In genomic region chr11:7252683-7253213, GRCh38 we compare ENCODE assay signal across 10 cellular contexts. TPM values are rescaled to one million over a fixed set of nuclear protein-coding genes. Genes with fewer than 3 reads are reported as not detected.
A peak's percentile ranks its signal among the peaks of the same experiment; 100 is the strongest.
DNase-seq lines count a peak whose midpoint lies in the region; ATAC-seq lines count a peak whose summit lies in the region.
"Had no signal": no experiment of that assay in that cellular context is flagged by ENCODE, and none has a peak within 500 bp of the region (broad histone marks: within the 10 kb centered on the region; RNA-seq: fewer than 3 reads in every experiment).

No MANE protein-coding gene starts in this region.

- H3K9me3 ChIP-seq in HUES64 (ENCODE audit: insufficient read depth, low read depth, low read length), result no peaks in the 10 kb centered on the region
- H3K9me3 ChIP-seq in skeletal muscle satellite cell (replicated peaks; ENCODE audit: low read length), result no peaks in the 10 kb centered on the region

- H3K9ac ChIP-seq in HUES64 (ENCODE audit: low read depth, low read length) (peak overlapping the region; percentile 60; the same call in 1 of the 2 replicates), skeletal muscle satellite cell (ENCODE audit: low read depth, low read length) (no peak overlapping the region)

- DNase-seq in activated naive CD8-positive, alpha-beta T cell treated with anti-CD3 and anti-CD28 coated beads, Interleukin-2, amount 10 ng/mL, durations not matched to agents 7 days and 5 days, result peak; percentile 24
- DNase-seq in iPS-NIHi11 (ENCODE audit: low spot score) (peak; percentile 37), NCI-H146 treated with DMSO at 0.1 percent for 48 hours (lab: John Stamatoyannopoulos, UW; ENCODE audit: unreplicated experiment) (no peak)
- DNase-seq: activated effector memory CD4-positive, alpha-beta T cell treated with anti-CD3 and anti-CD28 coated beads, Interleukin-2, amount 50 U/mL, for 16 hours; NCI-H2081 had no signal

- WGBS in HUES64, result 4% methylated on average over 33 of the region's 33 CpGs

- ATAC-seq in activated naive CD8-positive, alpha-beta T cell treated with anti-CD3 and anti-CD28 coated beads, Interleukin-2, amount 10 ng/mL, durations not matched to agents 7 days and 5 days (ENCODE audit: low read depth), result no peak
- ATAC-seq in GM18870 (IDR thresholded peaks at IDR 0.05; ENCODE audit: unreplicated experiment), result no peak
- no peak for ATAC-seq in GM21390 (IDR thresholded peaks at IDR 0.05; ENCODE audit: unreplicated experiment)

- peaks cover 49% of the 10 kb centered on the region for H3K27me3 Mint-ChIP-seq in activated naive CD8-positive, alpha-beta T cell treated with anti-CD3 and anti-CD28 coated beads, Interleukin-2, amount 10 ng/mL, durations not matched to agents 7 days and 5 days

- H3K36me3 ChIP-seq in HUES64 (ENCODE audit: insufficient read depth, low read length) (no peaks in the 10 kb centered on the region), skeletal muscle satellite cell (ENCODE audit: insufficient read depth, low read length) (no peaks in the 10 kb centered on the region)

- H3K4me1 ChIP-seq in HUES64 (ENCODE audit: insufficient read depth, low read length) (peaks cover 8% of the 10 kb centered on the region; the same call in 1 of the 2 replicates), skeletal muscle satellite cell (ENCODE audit: control insufficient read depth, insufficient read depth, low read length) (no peaks in the 10 kb centered on the region)

- H3K27ac ChIP-seq in HUES64 (ENCODE audit: low read depth, low read length), result no peak overlapping the region
- H3K27ac ChIP-seq: SK-N-MC had no signal

- H3K27me3 ChIP-seq in HUES64 (ENCODE audit: insufficient read depth, low read length) (peaks cover 65% of the 10 kb centered on the region), skeletal muscle satellite cell (ENCODE audit: control insufficient read depth, insufficient read depth, low read length) (peaks cover 57% of the 10 kb centered on the region)

- peak overlapping the region; percentile 54 for H3K4me3 Mint-ChIP-seq in activated naive CD8-positive, alpha-beta T cell treated with anti-CD3 and anti-CD28 coated beads, Interleukin-2, amount 10 ng/mL, durations not matched to agents 7 days and 5 days

- no peaks in the 10 kb centered on the region for H3K9me3 Mint-ChIP-seq in activated naive CD8-positive, alpha-beta T cell treated with anti-CD3 and anti-CD28 coated beads, Interleukin-2, amount 10 ng/mL, durations not matched to agents 7 days and 5 days

- H3K27ac Mint-ChIP-seq in activated naive CD8-positive, alpha-beta T cell treated with anti-CD3 and anti-CD28 coated beads, Interleukin-2, amount 10 ng/mL, durations not matched to agents 7 days and 5 days, result no peak overlapping the region

- H3K36me3 Mint-ChIP-seq in activated naive CD8-positive, alpha-beta T cell treated with anti-CD3 and anti-CD28 coated beads, Interleukin-2, amount 10 ng/mL, durations not matched to agents 7 days and 5 days, result no peaks in the 10 kb centered on the region

- H3K4me3 ChIP-seq in HUES64 (ENCODE audit: low read length) (peak overlapping the region; percentile 89), skeletal muscle satellite cell (ENCODE audit: low read length) (no peak overlapping the region)
- H3K4me3 ChIP-seq: SK-N-MC had no signal

- POLR2A ChIA-PET in activated naive CD8-positive, alpha-beta T cell treated with anti-CD3 and anti-CD28 coated beads, Interleukin-2, amount 10 ng/mL, durations not matched to agents 7 days and 5 days (lab: Charles Lee), result no interaction called here

- H3K4me2 ChIP-seq in skeletal muscle satellite cell (ENCODE audit: low read length), result peak overlapping the region; percentile 81

- no peaks in the 10 kb centered on the region for H3K4me1 Mint-ChIP-seq in activated naive CD8-positive, alpha-beta T cell treated with anti-CD3 and anti-CD28 coated beads, Interleukin-2, amount 10 ng/mL, durations not matched to agents 7 days and 5 days

RNA-seq across cellular contexts. Expression of gene SYT9, which starts 1.0 kb away (rescaled TPM):
- polyA plus RNA-seq in HUES64 (2013, experiment 1 of 2), result 0.75 TPM
- 0.76 TPM for polyA plus RNA-seq in HUES64 (2013, experiment 2 of 2)
- not detected for total RNA-seq in activated naive CD8-positive, alpha-beta T cell treated with anti-CD3 and anti-CD28 coated beads, Interleukin-2, amount 10 ng/mL, durations not matched to agents 7 days and 5 days
- total RNA-seq in skeletal muscle satellite cell (2012; rRNA removed), result under 0.01 TPM in 1 of 2 replicates, not detected in the other
